ENCODE assay signal across 5 cellular contexts in genomic region chr3:8677258-8677657, GRCh38. TPM values are rescaled to one million over a fixed set of nuclear protein-coding genes. Genes with fewer than 3 reads are reported as not detected.
"Had no signal": no experiment of that assay in that cellular context is flagged by ENCODE, and none has a peak within 500 bp of the region (broad histone marks: within the 10 kb centered on the region; RNA-seq: fewer than 3 reads in every experiment).

No MANE protein-coding gene starts in this region.

RNA-seq across cellular contexts. Expression of gene SSUH2, which starts 32.7 kb away (rescaled TPM):
- total RNA-seq: K562 had no signal

RNA-seq across cellular contexts. Expression of gene CAV3, which starts 56.3 kb away (rescaled TPM):
- total RNA-seq: K562, M059J, PC-3, Peyer's patch had no signal
- polyA plus RNA-seq: K562, SK-N-SH had no signal
